8 cellular contexts compared by ENCODE assay signal in the genomic region with DNA sequence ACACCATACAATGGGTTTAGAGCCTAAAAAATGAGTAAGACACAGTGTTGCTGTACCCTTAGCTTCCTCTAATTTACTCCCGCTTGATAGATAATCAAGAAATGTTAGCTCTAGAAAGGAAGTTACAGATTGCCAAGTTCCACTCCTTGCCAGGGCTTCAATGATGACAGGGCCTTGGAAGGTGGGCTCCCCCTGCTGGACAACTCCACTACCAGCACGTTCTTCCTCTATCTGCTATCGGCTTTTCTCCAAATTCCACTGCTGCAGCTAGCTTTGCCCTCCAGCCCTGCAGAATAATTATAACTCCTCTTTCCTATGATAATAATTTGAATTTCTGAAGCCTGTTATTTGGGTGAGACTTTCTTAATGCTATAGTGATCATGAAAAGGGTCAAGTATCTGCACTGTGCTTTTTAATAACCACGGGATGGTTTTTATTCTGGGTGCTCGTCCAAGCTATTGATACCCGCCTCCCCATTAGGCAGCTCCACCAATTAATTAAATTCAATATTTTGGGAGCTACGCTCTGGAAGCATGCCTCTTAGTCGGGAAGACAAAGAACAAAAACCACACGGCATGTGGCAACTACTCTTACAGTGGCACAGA. TPM values are rescaled to one million over a fixed set of nuclear protein-coding genes. Genes with fewer than 3 reads are reported as not detected.
DNase-seq lines count a peak whose midpoint lies in the region; ATAC-seq and TF ChIP-seq lines count a peak whose summit lies in the region.

No MANE protein-coding gene starts in this region.

- no peaks in the 10 kb centered on the region for H3K36me3 Mint-ChIP-seq in activated CD4-positive, alpha-beta T cell treated with anti-CD3 and anti-CD28 coated beads, Interleukin-2, amount 10 ng/mL, durations not matched to agents 24 days and 14 days (ENCODE audit: low read depth)

- no peak overlapping the region for H3K27ac Mint-ChIP-seq in activated CD4-positive, alpha-beta T cell treated with anti-CD3 and anti-CD28 coated beads, Interleukin-2, amount 10 ng/mL, durations not matched to agents 24 days and 14 days

- ATAC-seq in lung (ENCODE audit: insufficient read depth, low FRiP score) = peak; percentile 83

- peaks cover 3% of the 10 kb centered on the region for H3K27me3 ChIP-seq in lung (ENCODE audit: control insufficient read depth, insufficient read depth)

- peak; percentile 59 for DNase-seq in SIG-M5 treated with dmso at 0.1 percent for 504 hours (lab: John Stamatoyannopoulos, UW; ENCODE audit: unreplicated experiment)
- no peak for DNase-seq in SIG-M5 (lab: John Stamatoyannopoulos, UW)
- peak; percentile 56 for DNase-seq in NCI-H2171 (lab: John Stamatoyannopoulos, UW)
- peak; percentile 84 for DNase-seq in activated CD4-positive, alpha-beta T cell treated with anti-CD3 and anti-CD28 coated beads, Interleukin-2, amount 10 ng/mL, durations not matched to agents 24 days and 14 days
- DNase-seq in dermis microvascular lymphatic vessel endothelial cell (ENCODE audit: low read depth in 2 of 2) = peak; percentile 30 to 66
- peak; percentile 69 for DNase-seq in lung (ENCODE audit: low spot score)
- DNase-seq in stimulated activated CD8-positive, alpha-beta memory T cell treated with anti-CD3 and anti-CD28 coated beads, Interleukin-15, amount 100 ng/mL, for 48 hours (ENCODE audit: low read depth in 2 of 2) = peak; percentile 19 to 33
- DNase-seq in GOT3 (lab: John Stamatoyannopoulos, UW) = no peak

- no peaks in the 10 kb centered on the region for H3K4me1 Mint-ChIP-seq in activated CD4-positive, alpha-beta T cell treated with anti-CD3 and anti-CD28 coated beads, Interleukin-2, amount 10 ng/mL, durations not matched to agents 24 days and 14 days

- H3K9me3 Mint-ChIP-seq in activated CD4-positive, alpha-beta T cell treated with anti-CD3 and anti-CD28 coated beads, Interleukin-2, amount 10 ng/mL, durations not matched to agents 24 days and 14 days = no peaks in the 10 kb centered on the region

- no peaks in the 10 kb centered on the region for H3K36me3 ChIP-seq in lung (ENCODE audit: control insufficient read depth in 2 of 2, insufficient read depth in 2 of 2, low read length in 2 of 2)

- peaks cover 24% of the 10 kb centered on the region for H3K27me3 Mint-ChIP-seq in activated CD4-positive, alpha-beta T cell treated with anti-CD3 and anti-CD28 coated beads, Interleukin-2, amount 10 ng/mL, durations not matched to agents 24 days and 14 days

- no peaks in the 10 kb centered on the region for H3K4me1 ChIP-seq in lung (ENCODE audit: control insufficient read depth in 2 of 2, insufficient read depth in 2 of 2, low read length in 2 of 2)

- peak; percentile 66 for TF ChIP-seq CTCF in lung (IDR thresholded peaks at IDR 0.05; ENCODE audit: control extremely low read depth, extremely low read depth)

- no peak overlapping the region for H3K27ac ChIP-seq in lung (ENCODE audit: low read depth in 1 of 2, low read length in 1 of 2)

- no peak overlapping the region for H3K4me3 Mint-ChIP-seq in activated CD4-positive, alpha-beta T cell treated with anti-CD3 and anti-CD28 coated beads, Interleukin-2, amount 10 ng/mL, durations not matched to agents 24 days and 14 days

- H3K4me3 ChIP-seq in lung = no peak overlapping the region

- no peaks in the 10 kb centered on the region for H3K9me3 ChIP-seq in lung (ENCODE audit: control insufficient read depth in 2 of 2, insufficient read depth in 1 of 2, low read length in 1 of 2)

- WGBS in lung, 2 donors = 47 to 48% methylated on average over 9 of the region's 9 CpGs

- intact Hi-C loops in activated CD4-positive, alpha-beta T cell treated with anti-CD3 and anti-CD28 coated beads, Interleukin-2, amount 10 ng/mL, durations not matched to agents 24 days and 14 days (cut with micrococcal nuclease) = no loop called here

RNA-seq across cellular contexts. Expression of gene SYN3, which starts 9.0 kb away (rescaled TPM):
- not detected in 2 replicates for total RNA-seq in activated CD4-positive, alpha-beta T cell treated with anti-CD3 and anti-CD28 coated beads, Interleukin-2, amount 10 ng/mL, durations not matched to agents 24 days and 14 days
- total RNA-seq in dermis microvascular lymphatic vessel endothelial cell = 0.13 TPM in 2 replicates
- total RNA-seq in lung = 1 to 10 TPM; 1.6 to 2.0 TPM
- 1 to 10 TPM in 1 of 2 donors, under 1 TPM in 1; 0.37 to 1.0 TPM for polyA plus RNA-seq in lung

Comparison
In these comparisons a context has a peak if more than half of its experiments do, and no peak if none do; other contexts are left out.
1. DNase-seq: peak in SIG-M5 treated with dmso at 0.1 percent for 504 hours (single experiment), NCI-H2171 (single experiment), activated CD4-positive, alpha-beta T cell treated with anti-CD3 and anti-CD28 coated beads, Interleukin-2, amount 10 ng/mL, durations not matched to agents 24 days and 14 days (single experiment), dermis microvascular lymphatic vessel endothelial cell (2 of 2), lung (single experiment) and stimulated activated CD8-positive, alpha-beta memory T cell treated with anti-CD3 and anti-CD28 coated beads, Interleukin-15, amount 100 ng/mL, for 48 hours (2 of 2); none in SIG-M5 (single experiment) and GOT3 (single experiment).